ENCODE assay signal across 12 cellular contexts in genomic region chr10:34024708-34025425, GRCh38.
DNase-seq lines count a peak whose midpoint lies in the region; ATAC-seq, FAIRE-seq and TF ChIP-seq lines count a peak whose summit lies in the region.
"Had no signal": no experiment of that assay in that cellular context is flagged by ENCODE, and none has a peak within 500 bp of the region (broad histone marks: within the 10 kb centered on the region; RNA-seq: fewer than 3 reads in every experiment).

No MANE protein-coding gene starts in this region.

- H3K4me2 ChIP-seq in HCT116 (ENCODE audit: low read length) (no peak overlapping the region), astrocyte (ENCODE audit: low read length) (no peak overlapping the region)

- intact Hi-C loops in HCT116 (cut with micrococcal nuclease), result no loop called here

- no peaks in the 10 kb centered on the region for H4K20me1 ChIP-seq in HCT116 (ENCODE audit: insufficient read depth)
- no peaks in the 10 kb centered on the region for H4K20me1 ChIP-seq in astrocyte (ENCODE audit: insufficient read depth, low read length)

- H3K4me1 ChIP-seq in BE2C (no peaks in the 10 kb centered on the region), HCT116 (ENCODE audit: control insufficient read depth in 1 of 2, insufficient read depth in 2 of 2, low read length in 2 of 2) (no peaks in the 10 kb centered on the region), astrocyte (ENCODE audit: insufficient read depth, low read length) (no peaks in the 10 kb centered on the region)

- H3K27me3 ChIP-seq in BE2C (no peaks in the 10 kb centered on the region), HCT116 (ENCODE audit: insufficient read depth, low read length) (no peaks in the 10 kb centered on the region), astrocyte (ENCODE audit: insufficient read depth, low read length) (no peaks in the 10 kb centered on the region)

- H3K27ac ChIP-seq in HCT116 (ENCODE audit: low read depth, low read length) (no peak overlapping the region), astrocyte (ENCODE audit: low read depth, low read length) (no peak overlapping the region)

- H3K4me3 ChIP-seq in BE2C (ENCODE audit: low read depth, low read length) (no peak overlapping the region), HCT116 (replicated peaks in 1 of 2; ENCODE audit: low read depth in 1 of 2, low read length in 2 of 2) (no peak overlapping the region), astrocyte (ENCODE audit: insufficient read depth, low read depth, low read length) (no peak overlapping the region)

- CTCF ChIA-PET in HCT116 (lab: Charles Lee), result no interaction called here

- no peaks in the 10 kb centered on the region for H3K9me3 ChIP-seq in BE2C
- H3K9me3 ChIP-seq in HCT116 (ENCODE audit: control insufficient read depth in 1 of 2, insufficient read depth in 1 of 2, low read depth in 1 of 2, low read length in 2 of 2), result no peaks in the 10 kb centered on the region
- H3K9me3 ChIP-seq in astrocyte (ENCODE audit: insufficient read depth, low read depth, low read length), result no peaks in the 10 kb centered on the region

- DNase-seq in BE2C, result peak; percentile 40
- peak; percentile 29 for DNase-seq in HCT116 (ENCODE audit: low read depth, low spot score)
- DNase-seq in astrocyte (ENCODE audit: low read depth), result peak; percentile 12
- peak; percentile 51 for DNase-seq in iris pigment epithelial cell (ENCODE audit: low read depth)
- no peak for DNase-seq in NCI-H1092 (lab: John Stamatoyannopoulos, UW)
- DNase-seq in NCI-H128 (lab: John Stamatoyannopoulos, UW; ENCODE audit: unreplicated experiment), result no peak
- DNase-seq: activated naive CD8-positive, alpha-beta T cell treated with anti-CD3 and anti-CD28 coated beads, Interleukin-2, amount 10 ng/mL, durations not matched to agents 7 days and 5 days; CD4-positive, CD25-positive, alpha-beta regulatory T cell; naive thymus-derived CD8-positive, alpha-beta T cell; stimulated activated naive CD4-positive, alpha-beta T cell treated with Interleukin-2 at 50 U/mL for 16 hours had no signal

- peaks cover 9% of the 10 kb centered on the region for H3K27me3 Mint-ChIP-seq in astrocyte (ENCODE audit: low read depth, unreplicated experiment)
- H3K27me3 Mint-ChIP-seq: activated naive CD8-positive, alpha-beta T cell treated with anti-CD3 and anti-CD28 coated beads, Interleukin-2, amount 10 ng/mL, durations not matched to agents 7 days and 5 days; CD4-positive, CD25-positive, alpha-beta regulatory T cell; naive thymus-derived CD8-positive, alpha-beta T cell had no signal

- peak; percentile 80 for ATAC-seq in HCT116
- ATAC-seq in HG02759 (IDR thresholded peaks at IDR 0.05; ENCODE audit: unreplicated experiment), result no peak
- ATAC-seq in GM18502 (IDR thresholded peaks at IDR 0.05; ENCODE audit: poor library complexity, unreplicated experiment), result no peak
- ATAC-seq: naive thymus-derived CD8-positive, alpha-beta T cell had no signal

- H3K4me1 Mint-ChIP-seq in astrocyte (ENCODE audit: low read depth, unreplicated experiment), result no peaks in the 10 kb centered on the region
- H3K4me1 Mint-ChIP-seq: activated naive CD8-positive, alpha-beta T cell treated with anti-CD3 and anti-CD28 coated beads, Interleukin-2, amount 10 ng/mL, durations not matched to agents 7 days and 5 days; CD4-positive, CD25-positive, alpha-beta regulatory T cell; naive thymus-derived CD8-positive, alpha-beta T cell had no signal

- H3K4me3 Mint-ChIP-seq in astrocyte (ENCODE audit: unreplicated experiment), result no peak overlapping the region
- H3K4me3 Mint-ChIP-seq: activated naive CD8-positive, alpha-beta T cell treated with anti-CD3 and anti-CD28 coated beads, Interleukin-2, amount 10 ng/mL, durations not matched to agents 7 days and 5 days; CD4-positive, CD25-positive, alpha-beta regulatory T cell; naive thymus-derived CD8-positive, alpha-beta T cell had no signal

- H3K79me2 ChIP-seq in HCT116 (ENCODE audit: insufficient read depth, low read length) (no peaks in the 10 kb centered on the region), astrocyte (ENCODE audit: insufficient read depth, low read length) (no peaks in the 10 kb centered on the region)

- peaks cover 5% of the 10 kb centered on the region for H3K9me3 Mint-ChIP-seq in astrocyte (ENCODE audit: unreplicated experiment)
- H3K9me3 Mint-ChIP-seq: activated naive CD8-positive, alpha-beta T cell treated with anti-CD3 and anti-CD28 coated beads, Interleukin-2, amount 10 ng/mL, durations not matched to agents 7 days and 5 days had no signal

- H3K9me2 ChIP-seq in HCT116 (ENCODE audit: insufficient read depth), result no peaks in the 10 kb centered on the region

- RAD21 ChIA-PET in HCT116 (lab: Charles Lee; ENCODE audit: low non-redundant PET in 1 of 2, low total read pairs in 2 of 2, uncharacterized antibody in 2 of 2, unreplicated experiment in 2 of 2), result no interaction called here

- H2AFZ ChIP-seq in HCT116 (ENCODE audit: low read depth, low read length, poor library complexity, severe bottlenecking) (no peak overlapping the region), astrocyte (ENCODE audit: low read depth, low read length) (no peak overlapping the region)

- H3K36me3 ChIP-seq in BE2C (no peaks in the 10 kb centered on the region), HCT116 (ENCODE audit: control insufficient read depth in 1 of 2, insufficient read depth in 2 of 2, low read length in 2 of 2) (no peaks in the 10 kb centered on the region), astrocyte (ENCODE audit: insufficient read depth, low read length) (no peaks in the 10 kb centered on the region)

- H3K9ac ChIP-seq in HCT116 (ENCODE audit: low read length) (no peak overlapping the region), astrocyte (ENCODE audit: low read length) (no peak overlapping the region)

- H3K27ac Mint-ChIP-seq in astrocyte (ENCODE audit: unreplicated experiment), result no peak overlapping the region
- H3K27ac Mint-ChIP-seq: activated naive CD8-positive, alpha-beta T cell treated with anti-CD3 and anti-CD28 coated beads, Interleukin-2, amount 10 ng/mL, durations not matched to agents 7 days and 5 days; CD4-positive, CD25-positive, alpha-beta regulatory T cell; naive thymus-derived CD8-positive, alpha-beta T cell had no signal

- no peak for TF ChIP-seq POLR2A in HCT116 (IDR thresholded peaks at IDR 0.05; ENCODE audit: borderline replicate concordance, extremely low read depth, insufficient read depth, insufficient read length)

- POLR2A ChIA-PET in HCT116 (lab: Charles Lee), result no interaction called here

- no peak for FAIRE-seq in astrocyte (lab: Jason Lieb, UNC)

- no TSS peak for BruUV-seq in HCT116 (replicated peaks; lab: Mats Ljungman, UMichigan)

- TF ChIP-seq RAD21 in HCT116 (IDR thresholded peaks at IDR 0.05; ENCODE audit: low read depth), result no peak

- TF ChIP-seq CTCF in BE2C (IDR thresholded peaks at IDR 0.05; ENCODE audit: low read depth, low read length) (peak; percentile 34), HCT116 (IDR thresholded peaks at IDR 0.05 in 2 of 3, conservative IDR thresholded peaks at IDR 0.05 in 1 of 3; ENCODE audit: borderline replicate concordance in 1 of 3, insufficient read depth in 1 of 3, low read depth in 2 of 3, low read length in 2 of 3) (peak in 2 of 3 experiments; percentile 36 to 41; a peak in 4 of 6 replicates), astrocyte (IDR thresholded peaks at IDR 0.05; ENCODE audit: insufficient read depth, low read depth, low read length) (no peak)

- peaks cover 2% of the 10 kb centered on the region for H3K36me3 Mint-ChIP-seq in astrocyte (ENCODE audit: low read depth, unreplicated experiment)
- H3K36me3 Mint-ChIP-seq: activated naive CD8-positive, alpha-beta T cell treated with anti-CD3 and anti-CD28 coated beads, Interleukin-2, amount 10 ng/mL, durations not matched to agents 7 days and 5 days; CD4-positive, CD25-positive, alpha-beta regulatory T cell; naive thymus-derived CD8-positive, alpha-beta T cell had no signal

TF ChIP-seq in HCT116, 20 proteins besides CTCF, POLR2A, EP300 and RAD21:
- TF ChIP-seq ZNF274 (IDR thresholded peaks at IDR 0.05; ENCODE audit: low read depth, low read length) (no peak), FOSL1 (IDR thresholded peaks at IDR 0.05; ENCODE audit: low read depth) (no peak), CBX3 (IDR thresholded peaks at IDR 0.05; ENCODE audit: low read depth) (no peak), SP1 (IDR thresholded peaks at IDR 0.05; ENCODE audit: low read depth) (0 out of 2 replicates have a peak, but pooled peaks have one; percentile 16), SRF (IDR thresholded peaks at IDR 0.05; ENCODE audit: low read depth) (no peak), MAX (IDR thresholded peaks at IDR 0.05) (0 out of 2 replicates have a peak, but pooled peaks have one; percentile 33), EZH2phosphoT487 (IDR thresholded peaks at IDR 0.05; ENCODE audit: borderline replicate concordance) (no peak), TCF7L2 (IDR thresholded peaks at IDR 0.05; ENCODE audit: borderline replicate concordance, extremely low read depth, insufficient read depth, insufficient read length) (no peak), EGR1 (IDR thresholded peaks at IDR 0.05; ENCODE audit: low read depth) (no peak)

Comparison
In these comparisons a context has a peak if more than half of its experiments do, and no peak if none do; other contexts are left out.
1. DNase-seq: peak in BE2C (single experiment), HCT116 (single experiment), astrocyte (single experiment) and iris pigment epithelial cell (single experiment); none in NCI-H1092 (single experiment) and NCI-H128 (single experiment).